ENCODE assay signal across 9 cellular contexts in genomic region chr7:24573554-24574338, GRCh38. TPM values are rescaled to one million over a fixed set of nuclear protein-coding genes. Genes with fewer than 3 reads are reported as not detected.
DNase-seq lines count a peak whose midpoint lies in the region; ATAC-seq, FAIRE-seq and TF ChIP-seq lines count a peak whose summit lies in the region.
"Had no signal": no experiment of that assay in that cellular context is flagged by ENCODE, and none has a peak within 500 bp of the region (broad histone marks: within the 10 kb centered on the region; RNA-seq: fewer than 3 reads in every experiment).

No MANE protein-coding gene starts in this region.

- peak overlapping the region; percentile 86 for H3K4me3 ChIP-seq in WI38 (ENCODE audit: low read depth, low read length)
- H3K4me3 ChIP-seq in choroid plexus epithelial cell (ENCODE audit: low read depth, low read length), result peak overlapping the region; percentile 81

- no peak for FAIRE-seq in H54 (lab: Jason Lieb, UNC)
- FAIRE-seq: A204.1 had no signal

- peak; percentile 58 for ATAC-seq in left lobe of liver

- peak; percentile 9 for DNase-seq in DMS79 treated with DMSO at 0.1 percent for 48 hours (lab: John Stamatoyannopoulos, UW)
- DNase-seq in DMS79 (lab: John Stamatoyannopoulos, UW), result no peak
- peak; percentile 44 for DNase-seq in H54 (ENCODE audit: insufficient read length, low spot score)
- DNase-seq in LHCN-M2 (ENCODE audit: low read depth), result peak; percentile 62
- peak; percentile 57 for DNase-seq in choroid plexus epithelial cell (ENCODE audit: low read depth)
- DNase-seq in left lobe of liver (ENCODE audit: low spot score), result peak; percentile 68
- peak; percentile 49 for DNase-seq in stimulated activated CD4-positive, alpha-beta T cell treated with anti-CD3 and anti-CD28 coated beads, Interleukin-4, amount 100 ng/mL, for 1 hour

- TF ChIP-seq CTCF in WI38 (IDR thresholded peaks at IDR 0.05; ENCODE audit: low read depth, low read length), result no peak
- TF ChIP-seq CTCF in choroid plexus epithelial cell (conservative IDR thresholded peaks at IDR 0.05; ENCODE audit: low read depth, low read length), result no peak

- 0 out of 2 replicates have a peak, but pooled peaks have one; percentile 15 for TF ChIP-seq POLR2A in H54 (IDR thresholded peaks at IDR 0.05; ENCODE audit: low read depth, low read length)

RNA-seq across cellular contexts. Expression of gene PALS2, which starts 0.5 kb away (rescaled TPM):
- total RNA-seq in LHCN-M2 (2014; rRNA removed) (20.3 and 22.8 TPM in 2 replicates), left lobe of liver (14.9 TPM)
- 6.5 TPM for polyA plus RNA-seq in LHCN-M2 (2012)
